In genomic region chr18:55579471-55579870, GRCh38 we compare ENCODE assay signal across 1 cellular context.
A peak's percentile ranks its signal among the peaks of the same experiment; 100 is the strongest.
TF ChIP-seq lines count a peak whose summit lies in the region.

No MANE protein-coding gene starts in this region.

TF ChIP-seq in K562, 482 proteins besides CTCF, POLR2A, EP300 and RAD21 (continued from another document):
- no peak for TF ChIP-seq SFPQ (IDR thresholded peaks at IDR 0.05; ENCODE audit: low read depth, low read length)
- no peak for TF ChIP-seq GATAD2A (IDR thresholded peaks at IDR 0.05)
- TF ChIP-seq ZBTB40 (IDR thresholded peaks at IDR 0.05): no peak
- no peak for TF ChIP-seq ZBTB40 (CRISPR knock-in tag; IDR thresholded peaks at IDR 0.05)
- TF ChIP-seq ZNF76 (CRISPR knock-in tag; IDR thresholded peaks at IDR 0.05; ENCODE audit: borderline replicate concordance): no peak
- TF ChIP-seq PHF20 (IDR thresholded peaks at IDR 0.05; ENCODE audit: partially characterized antibody): no peak
- TF ChIP-seq CEBPG (CRISPR knock-in tag; IDR thresholded peaks at IDR 0.05): no peak
- peak in 1 of 2 experiments; percentile 44; a peak in 2 of 4 replicates for TF ChIP-seq CEBPG (tag; conservative IDR thresholded peaks at IDR 0.05 in 1 of 2, IDR thresholded peaks at IDR 0.05 in 1 of 2)
- no peak for TF ChIP-seq ZNF561 (CRISPR knock-in tag; conservative IDR thresholded peaks at IDR 0.05)
- TF ChIP-seq CEBPB (tag; IDR thresholded peaks at IDR 0.05): peak; percentile 38; the same call in 1 of the 2 replicates
